ENCODE assay signal across 10 cellular contexts in genomic region chr3:160343132-160343531, GRCh38. TPM values are rescaled to one million over a fixed set of nuclear protein-coding genes. Genes with fewer than 3 reads are reported as not detected.
DNase-seq lines count a peak whose midpoint lies in the region; ATAC-seq and TF ChIP-seq lines count a peak whose summit lies in the region.
"Had no signal": no experiment of that assay in that cellular context is flagged by ENCODE, and none has a peak within 500 bp of the region (broad histone marks: within the 10 kb centered on the region; RNA-seq: fewer than 3 reads in every experiment).

No MANE protein-coding gene starts in this region.

- TF ChIP-seq CTCF in Loucy (conservative IDR thresholded peaks at IDR 0.05; ENCODE audit: low read length) (peak; percentile 59), right lobe of liver (IDR thresholded peaks at IDR 0.05) (peak; percentile 50 to 61 (median 53))

- intact Hi-C loops in right lobe of liver (cut with DNase I): no loop called here

- no peaks in the 10 kb centered on the region for H3K27me3 ChIP-seq in Loucy (ENCODE audit: insufficient read depth, low read length, poor library complexity, severe bottlenecking)
- H3K27me3 ChIP-seq in adipocyte (replicated peaks; ENCODE audit: control insufficient read depth, insufficient read depth, low read length): no peaks in the 10 kb centered on the region
- H3K27me3 ChIP-seq in right lobe of liver: no peaks in the 10 kb centered on the region

- no peak overlapping the region for H2AFZ ChIP-seq in Loucy (ENCODE audit: low read length)

- H3K4me1 ChIP-seq in Loucy (ENCODE audit: insufficient read depth, low read length, poor library complexity, severe bottlenecking) (no peaks in the 10 kb centered on the region), adipocyte (ENCODE audit: control insufficient read depth, insufficient read depth, low read length) (no peaks in the 10 kb centered on the region), right lobe of liver (no peaks in the 10 kb centered on the region)

- H3K4me1 Mint-ChIP-seq in activated CD4-positive, alpha-beta T cell treated with anti-CD3 and anti-CD28 coated beads, Interleukin-2, amount 10 ng/mL, durations not matched to agents 7 days and 5 days: no peaks in the 10 kb centered on the region

- no peaks in the 10 kb centered on the region for H3K9me3 ChIP-seq in Loucy (ENCODE audit: insufficient read depth, low read depth, low read length)
- H3K9me3 ChIP-seq in adipocyte (ENCODE audit: control insufficient read depth, low read length): peaks cover 4% of the 10 kb centered on the region
- no peaks in the 10 kb centered on the region for H3K9me3 ChIP-seq in right lobe of liver

- no peaks in the 10 kb centered on the region for H4K20me1 ChIP-seq in Loucy (ENCODE audit: insufficient read depth, low read length, poor library complexity, severe bottlenecking)

- DNase-seq in DMS79 (lab: John Stamatoyannopoulos, UW) (peak; percentile 1), adipocyte (ENCODE audit: low read depth) (peak; percentile 74), right lobe of liver (no peak), NCI-H1048 (lab: John Stamatoyannopoulos, UW) (no peak), HuH-7 (ENCODE audit: low spot score) (no peak), SHP77 (lab: John Stamatoyannopoulos, UW) (no peak)
- no peak for DNase-seq in activated CD4-positive, alpha-beta T cell treated with anti-CD3 and anti-CD28 coated beads, Interleukin-2, amount 10 ng/mL, durations not matched to agents 7 days and 5 days
- DNase-seq: foreskin melanocyte had no signal

- H3K36me3 Mint-ChIP-seq in activated CD4-positive, alpha-beta T cell treated with anti-CD3 and anti-CD28 coated beads, Interleukin-2, amount 10 ng/mL, durations not matched to agents 7 days and 5 days (ENCODE audit: low read depth): peaks cover 4% of the 10 kb centered on the region

- H3K79me2 ChIP-seq in Loucy (ENCODE audit: insufficient read depth, low read length): no peaks in the 10 kb centered on the region

- H3K9me2 ChIP-seq in Loucy (replicated peaks; ENCODE audit: low read depth, low read length): no peaks in the 10 kb centered on the region

- peak in 3 of 4 donors; percentile 47 to 60 (median 56) for ATAC-seq in right lobe of liver

- no peak overlapping the region for H3K9ac ChIP-seq in Loucy (ENCODE audit: low read depth, low read length, poor library complexity, severe bottlenecking)
- no peak overlapping the region for H3K9ac ChIP-seq in adipocyte (ENCODE audit: low read length)

- no peak for TF ChIP-seq POLR2A in right lobe of liver (IDR thresholded peaks at IDR 0.05)

- H3K4me3 Mint-ChIP-seq in activated CD4-positive, alpha-beta T cell treated with anti-CD3 and anti-CD28 coated beads, Interleukin-2, amount 10 ng/mL, durations not matched to agents 7 days and 5 days: no peak overlapping the region
- H3K4me3 Mint-ChIP-seq: stimulated activated naive CD8-positive, alpha-beta T cell treated with anti-CD3 and anti-CD28 coated beads, Interleukin-15, Interleukin-2, amounts not matched to agents 100 ng/mL and 50 ng/mL, for 24 hours had no signal

- no peak overlapping the region for H3K27ac Mint-ChIP-seq in activated CD4-positive, alpha-beta T cell treated with anti-CD3 and anti-CD28 coated beads, Interleukin-2, amount 10 ng/mL, durations not matched to agents 7 days and 5 days
- H3K27ac Mint-ChIP-seq: stimulated activated naive CD8-positive, alpha-beta T cell treated with anti-CD3 and anti-CD28 coated beads, Interleukin-15, Interleukin-2, amounts not matched to agents 100 ng/mL and 50 ng/mL, for 24 hours had no signal

- no peaks in the 10 kb centered on the region for H3F3A ChIP-seq in Loucy (ENCODE audit: low read depth)

- no peaks in the 10 kb centered on the region for H3K27me3 Mint-ChIP-seq in activated CD4-positive, alpha-beta T cell treated with anti-CD3 and anti-CD28 coated beads, Interleukin-2, amount 10 ng/mL, durations not matched to agents 7 days and 5 days
- H3K27me3 Mint-ChIP-seq: stimulated activated naive CD8-positive, alpha-beta T cell treated with anti-CD3 and anti-CD28 coated beads, Interleukin-15, Interleukin-2, amounts not matched to agents 100 ng/mL and 50 ng/mL, for 24 hours had no signal

- no peak overlapping the region for H3K4me3 ChIP-seq in Loucy (ENCODE audit: low read length, poor library complexity, severe bottlenecking)
- no peak overlapping the region for H3K4me3 ChIP-seq in adipocyte (ENCODE audit: low read length)
- H3K4me3 ChIP-seq in right lobe of liver: no peak overlapping the region

- no peaks in the 10 kb centered on the region for H3K9me3 Mint-ChIP-seq in activated CD4-positive, alpha-beta T cell treated with anti-CD3 and anti-CD28 coated beads, Interleukin-2, amount 10 ng/mL, durations not matched to agents 7 days and 5 days
- H3K9me3 Mint-ChIP-seq: stimulated activated naive CD8-positive, alpha-beta T cell treated with anti-CD3 and anti-CD28 coated beads, Interleukin-15, Interleukin-2, amounts not matched to agents 100 ng/mL and 50 ng/mL, for 24 hours had no signal

- POLR2A ChIA-PET in activated CD4-positive, alpha-beta T cell treated with anti-CD3 and anti-CD28 coated beads, Interleukin-2, amount 10 ng/mL, durations not matched to agents 7 days and 5 days (lab: Charles Lee): no interaction called here

- CTCF ChIA-PET in activated CD4-positive, alpha-beta T cell treated with anti-CD3 and anti-CD28 coated beads, Interleukin-2, amount 10 ng/mL, durations not matched to agents 7 days and 5 days (lab: Charles Lee): no interaction called here

- H3K27ac ChIP-seq in right lobe of liver: no peak overlapping the region

- H3K36me3 ChIP-seq in Loucy (ENCODE audit: insufficient read depth, low read length) (no peaks in the 10 kb centered on the region), adipocyte (ENCODE audit: control insufficient read depth, insufficient read depth, low read length, severe bottlenecking) (no peaks in the 10 kb centered on the region), right lobe of liver (no peaks in the 10 kb centered on the region)

- 3% methylated on average over 1 of the region's 1 CpG for WGBS in right lobe of liver (ENCODE audit: insufficient coverage, low coverage, low lambda C conversion rate, missing lambda C conversion rate)

- H3K4me2 ChIP-seq in Loucy (ENCODE audit: low read depth, low read length, poor library complexity, severe bottlenecking): no peak overlapping the region

RNA-seq across cellular contexts. Expression of gene IFT80, which starts 55.9 kb away (rescaled TPM):
- total RNA-seq in right lobe of liver: 10 to 100 TPM in 2 of 6 experiments, 1 to 10 TPM in 4; 6.7 to 13.7 (median 8.5) TPM
- total RNA-seq in activated CD4-positive, alpha-beta T cell treated with anti-CD3 and anti-CD28 coated beads, Interleukin-2, amount 10 ng/mL, durations not matched to agents 7 days and 5 days: 10 to 100 TPM; 30.9 to 35.0 TPM

RNA-seq across cellular contexts. Expression of gene SMC4, which starts 56.3 kb away (rescaled TPM):
- total RNA-seq in right lobe of liver: 10 to 100 TPM; 11.3 to 26.7 (median 18.1) TPM
- 100 to 1,000 TPM; 282 to 309 TPM for total RNA-seq in activated CD4-positive, alpha-beta T cell treated with anti-CD3 and anti-CD28 coated beads, Interleukin-2, amount 10 ng/mL, durations not matched to agents 7 days and 5 days

Comparison
In these comparisons a context has a peak if more than half of its experiments do, and no peak if none do; other contexts are left out.
1. DNase-seq: peak in DMS79 (single experiment) and adipocyte (single experiment); none in right lobe of liver (0 of 3), NCI-H1048 (single experiment), HuH-7 (single experiment), activated CD4-positive, alpha-beta T cell treated with anti-CD3 and anti-CD28 coated beads, Interleukin-2, amount 10 ng/mL, durations not matched to agents 7 days and 5 days (single experiment) and SHP77 (0 of 2).
2. RNA of gene SMC4, which starts 56.3 kb away (total RNA-seq): 282 to 309 TPM in activated CD4-positive, alpha-beta T cell treated with anti-CD3 and anti-CD28 coated beads, Interleukin-2, amount 10 ng/mL, durations not matched to agents 7 days and 5 days; 11.3 to 26.7 TPM in right lobe of liver; every median in the first group is over 10 times any median in the second.